Comparison of ENCODE assay signal across 8 cellular contexts in genomic region chr11:22920939-22921565, GRCh38.
DNase-seq lines count a peak whose midpoint lies in the region; TF ChIP-seq lines count a peak whose summit lies in the region.

No MANE protein-coding gene starts in this region.

- H3K4me3 ChIP-seq in HEK293 (ENCODE audit: low read depth, low read length) (no peak overlapping the region), Karpas-422 (ENCODE audit: low read length) (no peak overlapping the region), SK-N-SH (ENCODE audit: low read depth in 2 of 2, low read length in 1 of 2) (no peak overlapping the region; a peak in 1 of 4 replicates), parathyroid adenoma (ENCODE audit: low read depth, low read length) (no peak overlapping the region), lower leg skin (ENCODE audit: low read depth, poor library complexity, severe bottlenecking) (no peak overlapping the region)

- peak in 1 of 2 experiments; percentile 40; a peak in 1 of 4 replicates for TF ChIP-seq EP300 in SK-N-SH (IDR thresholded peaks at IDR 0.05; ENCODE audit: borderline replicate concordance in 1 of 2, low read depth in 1 of 2, low read length in 1 of 2)

- intact Hi-C loops in lower leg skin (cut with DNase I; ENCODE audit: low total_unique reads) = no loop called here

- H3K4me2 ChIP-seq in Karpas-422 (ENCODE audit: low read depth, low read length, poor library complexity, severe bottlenecking) (no peak overlapping the region), SK-N-SH (no peak overlapping the region), parathyroid adenoma (ENCODE audit: low read length) (no peak overlapping the region)

- CTCF ChIA-PET in HEK293 (lab: Yijun Ruan, JAX) (interaction anchor here (0.6 to 1.6 kb wide), 10 partner anchors 20 to 718 kb away, joined by 3 to 12 read pairs (median 4); no protein-coding TSS in a partner anchor), SK-N-SH (lab: Yijun Ruan, JAX) (interaction anchor here (0.6 to 2.0 kb wide), 18 partner anchors 14 to 1748 kb away, joined by 3 to 8 read pairs (median 3); partner anchors contain the start of gene SVIP)

- H3K79me2 ChIP-seq in Karpas-422 (ENCODE audit: low read length) (no peaks in the 10 kb centered on the region), SK-N-SH (ENCODE audit: insufficient read depth) (no peaks in the 10 kb centered on the region; the same call in 1 of the 2 replicates), parathyroid adenoma (no peaks in the 10 kb centered on the region)

- no peak for TF ChIP-seq POLR2A in lower leg skin (IDR thresholded peaks at IDR 0.05)

- peak; percentile 71 for TF ChIP-seq RAD21 in SK-N-SH (IDR thresholded peaks at IDR 0.05; ENCODE audit: low read length)

- 46% methylated on average over 5 of the region's 5 CpGs for WGBS in SK-N-SH (ENCODE audit: low lambda C conversion rate)
- WGBS in lower leg skin, 2 donors = 51 to 52% methylated on average over 5 of the region's 5 CpGs

- H3K27me3 ChIP-seq in Karpas-422 (ENCODE audit: low read length) (no peaks in the 10 kb centered on the region), SK-N-SH (ENCODE audit: insufficient read depth) (no peaks in the 10 kb centered on the region), parathyroid adenoma (ENCODE audit: control insufficient read depth, insufficient read depth, low read length) (no peaks in the 10 kb centered on the region)

- H2AFZ ChIP-seq in Karpas-422 (ENCODE audit: low read length) (no peak overlapping the region), SK-N-SH (ENCODE audit: low read depth) (no peak overlapping the region), parathyroid adenoma (no peak overlapping the region)

- H3K4me1 ChIP-seq in HEK293 (ENCODE audit: control insufficient read depth, insufficient read depth, low read length) (no peaks in the 10 kb centered on the region), Karpas-422 (ENCODE audit: low read length) (no peaks in the 10 kb centered on the region), SK-N-SH (ENCODE audit: control insufficient read depth in 1 of 2, insufficient read depth in 2 of 2, low read depth in 1 of 2, low read length in 1 of 2) (no peaks in the 10 kb centered on the region), parathyroid adenoma (no peaks in the 10 kb centered on the region)

- no peaks in the 10 kb centered on the region for H4K20me1 ChIP-seq in Karpas-422 (ENCODE audit: insufficient read depth, low read depth, low read length)
- H4K20me1 ChIP-seq in SK-N-SH (ENCODE audit: insufficient read depth) = no peaks in the 10 kb centered on the region

- POLR2A ChIA-PET in HEK293 (lab: Yijun Ruan, JAX) (no interaction called here), SK-N-SH (lab: Yijun Ruan, JAX) (no interaction called here)

- peak; percentile 80 for TF ChIP-seq CTCF in GM12873 (IDR thresholded peaks at IDR 0.05; ENCODE audit: insufficient read depth, low read depth, low read length, missing control alignments)
- TF ChIP-seq CTCF in HEK293 (tag by site-specific recombination; IDR thresholded peaks at IDR 0.05) = no peak
- peak; percentile 79 for TF ChIP-seq CTCF in SK-N-SH (IDR thresholded peaks at IDR 0.05)
- peak; percentile 23 for TF ChIP-seq CTCF in parathyroid adenoma (IDR thresholded peaks at IDR 0.05)
- TF ChIP-seq CTCF in lower leg skin (IDR thresholded peaks at IDR 0.05) = no peak

- H3K27ac ChIP-seq in HEK293 (ENCODE audit: extremely low read depth, low read depth, low read length) (no peak overlapping the region), Karpas-422 (ENCODE audit: low read length) (no peak overlapping the region), SK-N-SH (ENCODE audit: low read depth in 2 of 2, low read length in 1 of 2) (no peak overlapping the region), parathyroid adenoma (no peak overlapping the region)

- no peaks in the 10 kb centered on the region for H3K9me2 ChIP-seq in Karpas-422 (replicated peaks; ENCODE audit: insufficient read depth, low read length)
- H3K9me2 ChIP-seq in SK-N-SH = no peaks in the 10 kb centered on the region

- H3K9me3 ChIP-seq in HEK293 (ENCODE audit: control insufficient read depth, insufficient read depth, low read depth, low read length) (no peaks in the 10 kb centered on the region), Karpas-422 (ENCODE audit: low read length) (no peaks in the 10 kb centered on the region), SK-N-SH (no peaks in the 10 kb centered on the region), parathyroid adenoma (ENCODE audit: control insufficient read depth, low read length) (no peaks in the 10 kb centered on the region)

- H3K36me3 ChIP-seq in HEK293 (ENCODE audit: control insufficient read depth in 2 of 2, insufficient read depth in 1 of 2, low read length in 2 of 2) (no peaks in the 10 kb centered on the region), Karpas-422 (ENCODE audit: insufficient read depth, low read length) (no peaks in the 10 kb centered on the region), SK-N-SH (replicated peaks in 1 of 2; ENCODE audit: control insufficient read depth in 1 of 2, insufficient read depth in 2 of 2, low read length in 1 of 2) (no peaks in the 10 kb centered on the region), parathyroid adenoma (ENCODE audit: control insufficient read depth, insufficient read depth, low read length) (no peaks in the 10 kb centered on the region)

- DNase-seq in AG20443 (ENCODE audit: low spot score) (peak; percentile 50), Karpas-422 (peak; percentile 73), SK-N-SH (peak; percentile 39), fibroblast of peridontal ligament (ENCODE audit: extremely low read depth) (peak; percentile 51), lower leg skin (ENCODE audit: low spot score in 2 of 2) (no peak)

- no peaks in the 10 kb centered on the region for H3F3A ChIP-seq in SK-N-SH (replicated peaks; ENCODE audit: insufficient read depth)

- no peak overlapping the region for H3K9ac ChIP-seq in Karpas-422 (ENCODE audit: low read length)
- H3K9ac ChIP-seq in SK-N-SH = no peak overlapping the region
- no peak overlapping the region for H3K9ac ChIP-seq in parathyroid adenoma

TF ChIP-seq in HEK293, 187 proteins besides CTCF, POLR2A, EP300 and RAD21:
- TF ChIP-seq ZNF335 (tag by site-specific recombination; conservative IDR thresholded peaks at IDR 0.05) = no peak
- peak; percentile 27; the same call in 1 of the 2 replicates for TF ChIP-seq ZNF654 (tag by site-specific recombination; IDR thresholded peaks at IDR 0.05; ENCODE audit: low read depth)
- TF ChIP-seq ZBTB48 (tag by site-specific recombination; IDR thresholded peaks at IDR 0.05) = no peak
- TF ChIP-seq KLF7 (tag by site-specific recombination; IDR thresholded peaks at IDR 0.05; ENCODE audit: borderline replicate concordance) = no peak

TF ChIP-seq in SK-N-SH, 30 proteins besides CTCF, POLR2A, EP300 and RAD21:
- TF ChIP-seq POLR2AphosphoS5 (IDR thresholded peaks at IDR 0.05; ENCODE audit: low read depth, low read length) (no peak), YY1 (IDR thresholded peaks at IDR 0.05; ENCODE audit: low read depth) (no peak), TAF1 (IDR thresholded peaks at IDR 0.05; ENCODE audit: borderline replicate concordance, low read depth, low read length) (no peak), SMC3 (IDR thresholded peaks at IDR 0.05; ENCODE audit: low read depth, low read length) (peak; percentile 41; the same call in 1 of the 2 replicates)

Comparison
In these comparisons a context has a peak if more than half of its experiments do, and no peak if none do; other contexts are left out.
1. DNase-seq: peak in AG20443 (single experiment), Karpas-422 (single experiment), SK-N-SH (single experiment) and fibroblast of peridontal ligament (single experiment); none in lower leg skin (0 of 2).
2. CTCF ChIP-seq: peak in GM12873 (single experiment), SK-N-SH (single experiment) and parathyroid adenoma (single experiment); none in HEK293 (single experiment) and lower leg skin (0 of 3).